In genomic region chr7:74083117-74083876, GRCh38 we compare ENCODE assay signal across 8 cellular contexts. TPM values are rescaled to one million over a fixed set of nuclear protein-coding genes. Genes with fewer than 3 reads are reported as not detected.
DNase-seq lines count a peak whose midpoint lies in the region; ATAC-seq and TF ChIP-seq lines count a peak whose summit lies in the region.

TSS of gene LIMK1 (plus strand) at chr7:74083804. CDS start at chr7:74083991, 187 bp downstream.

- ATAC-seq in activated naive CD8-positive, alpha-beta T cell treated with anti-CD3 and anti-CD28 coated beads, Interleukin-2, amount 10 ng/mL, durations not matched to agents 7 days and 5 days (ENCODE audit: low read depth) = peak; percentile 76
- peak; percentile 97 for ATAC-seq in Right ventricle myocardium superior (ENCODE audit: poor library complexity)

- H3K9me3 Mint-ChIP-seq in activated naive CD8-positive, alpha-beta T cell treated with anti-CD3 and anti-CD28 coated beads, Interleukin-2, amount 10 ng/mL, durations not matched to agents 7 days and 5 days = no peaks in the 10 kb centered on the region

- H3K27ac ChIP-seq in parathyroid adenoma (no peak within 1 kb of the TSS), thyroid gland (peak within 1 kb of the TSS; percentile 11 to 48 (median 48))

- peaks cover 7% of the 10 kb centered on the region for H3K36me3 ChIP-seq in HAP-1 (replicated peaks)
- no peaks in the 10 kb centered on the region for H3K36me3 ChIP-seq in parathyroid adenoma (ENCODE audit: control insufficient read depth, insufficient read depth, low read length)
- no peaks in the 10 kb centered on the region for H3K36me3 ChIP-seq in thyroid gland

- peak within 1 kb of the TSS; percentile 56 for H3K4me3 ChIP-seq in HAP-1
- peak within 1 kb of the TSS; percentile 60 for H3K4me3 ChIP-seq in parathyroid adenoma (ENCODE audit: low read depth, low read length)
- H3K4me3 ChIP-seq in thyroid gland (replicated peaks in 1 of 3) = peak within 1 kb of the TSS in 2 of 3 donors; percentile 43 to 84

- H3K27me3 ChIP-seq in HAP-1 (ENCODE audit: low read depth) (no peaks in the 10 kb centered on the region), parathyroid adenoma (ENCODE audit: control insufficient read depth, insufficient read depth, low read length) (no peaks in the 10 kb centered on the region), thyroid gland (no peaks in the 10 kb centered on the region)

- WGBS in thyroid gland, 2 donors = 49 to 52% methylated on average over 2 to 7 of the region's 71 CpGs

- H3K4me1 Mint-ChIP-seq in activated naive CD8-positive, alpha-beta T cell treated with anti-CD3 and anti-CD28 coated beads, Interleukin-2, amount 10 ng/mL, durations not matched to agents 7 days and 5 days = peaks cover 11% of the 10 kb centered on the region

- TF ChIP-seq CTCF in parathyroid adenoma (IDR thresholded peaks at IDR 0.05) = no peak
- TF ChIP-seq CTCF in thyroid gland (IDR thresholded peaks at IDR 0.05) = no peak

- H3K27me3 Mint-ChIP-seq in activated naive CD8-positive, alpha-beta T cell treated with anti-CD3 and anti-CD28 coated beads, Interleukin-2, amount 10 ng/mL, durations not matched to agents 7 days and 5 days = peaks cover 2% of the 10 kb centered on the region

- H3K4me2 ChIP-seq in parathyroid adenoma (ENCODE audit: low read length) = peak within 1 kb of the TSS; percentile 92

- H3K9me3 ChIP-seq in HAP-1 = no peaks in the 10 kb centered on the region
- no peaks in the 10 kb centered on the region for H3K9me3 ChIP-seq in parathyroid adenoma (ENCODE audit: control insufficient read depth, low read length)
- H3K9me3 ChIP-seq in thyroid gland = no peaks in the 10 kb centered on the region

- peak within 1 kb of the TSS; percentile 83 for H3K4me3 Mint-ChIP-seq in activated naive CD8-positive, alpha-beta T cell treated with anti-CD3 and anti-CD28 coated beads, Interleukin-2, amount 10 ng/mL, durations not matched to agents 7 days and 5 days

- no peaks in the 10 kb centered on the region for H3K79me2 ChIP-seq in parathyroid adenoma

- H3K9ac ChIP-seq in parathyroid adenoma = no peak within 1 kb of the TSS

- peak within 1 kb of the TSS; percentile 85 for H3K27ac Mint-ChIP-seq in activated naive CD8-positive, alpha-beta T cell treated with anti-CD3 and anti-CD28 coated beads, Interleukin-2, amount 10 ng/mL, durations not matched to agents 7 days and 5 days

- in situ Hi-C loops in G401 (cut with HindIII; ENCODE audit: low sequenced_read_pairs) (no loop called here), HAP-1 (cut with MboI; ENCODE audit: low sequenced_read_pairs) (no loop called here)

- peaks cover 12% of the 10 kb centered on the region for H3K36me3 Mint-ChIP-seq in activated naive CD8-positive, alpha-beta T cell treated with anti-CD3 and anti-CD28 coated beads, Interleukin-2, amount 10 ng/mL, durations not matched to agents 7 days and 5 days

- intact Hi-C loops in Right ventricle myocardium superior (cut with DNase I) = no loop called here
- intact Hi-C loops in thyroid gland (cut with DNase I) = no loop called here

- TF ChIP-seq POLR2A in thyroid gland (IDR thresholded peaks at IDR 0.05) = peak in 1 of 2 donors; percentile 19

- H3K4me1 ChIP-seq in HAP-1 (peaks cover 9% of the 10 kb centered on the region), parathyroid adenoma (peaks cover 8% of the 10 kb centered on the region), thyroid gland (peaks cover 13 to 22% of the 10 kb centered on the region in 2 donors)

- POLR2A ChIA-PET in activated naive CD8-positive, alpha-beta T cell treated with anti-CD3 and anti-CD28 coated beads, Interleukin-2, amount 10 ng/mL, durations not matched to agents 7 days and 5 days (lab: Charles Lee) = interaction anchor here (0.7 to 4.5 kb wide), 7 partner anchors 10 to 94 kb away, joined by 3 to 49 read pairs (median 5); partner anchors contain the start of gene EIF4H

- DNase-seq in G401 (ENCODE audit: low spot score) (peak; percentile 86), HAP-1 (ENCODE audit: low spot score in 2 of 2) (peak; percentile 83 to 88), NAMALWA (ENCODE audit: low spot score) (peak; percentile 90), SW480 (ENCODE audit: low spot score) (peak; percentile 81), Right ventricle myocardium superior (peak; percentile 89), thyroid gland (peak; percentile 74)
- DNase-seq in activated naive CD8-positive, alpha-beta T cell treated with anti-CD3 and anti-CD28 coated beads, Interleukin-2, amount 10 ng/mL, durations not matched to agents 7 days and 5 days = peak; percentile 92

- peak within 1 kb of the TSS; percentile 93 for H2AFZ ChIP-seq in parathyroid adenoma

RNA-seq across cellular contexts. Expression of gene LIMK1, which starts in this region (rescaled TPM):
- 39.1 and 49.4 TPM in 2 replicates for total RNA-seq in G401 (2014; rRNA removed; shearing (Covaris generic))
- 10 to 100 TPM; 33.3 to 36.2 TPM for total RNA-seq in activated naive CD8-positive, alpha-beta T cell treated with anti-CD3 and anti-CD28 coated beads, Interleukin-2, amount 10 ng/mL, durations not matched to agents 7 days and 5 days
- total RNA-seq in Right ventricle myocardium superior (8.6 TPM), thyroid gland (10 to 100 TPM; 16.7 to 32.8 (median 21.5) TPM)
